8 cellular contexts compared by ENCODE assay signal in the genomic region with DNA sequence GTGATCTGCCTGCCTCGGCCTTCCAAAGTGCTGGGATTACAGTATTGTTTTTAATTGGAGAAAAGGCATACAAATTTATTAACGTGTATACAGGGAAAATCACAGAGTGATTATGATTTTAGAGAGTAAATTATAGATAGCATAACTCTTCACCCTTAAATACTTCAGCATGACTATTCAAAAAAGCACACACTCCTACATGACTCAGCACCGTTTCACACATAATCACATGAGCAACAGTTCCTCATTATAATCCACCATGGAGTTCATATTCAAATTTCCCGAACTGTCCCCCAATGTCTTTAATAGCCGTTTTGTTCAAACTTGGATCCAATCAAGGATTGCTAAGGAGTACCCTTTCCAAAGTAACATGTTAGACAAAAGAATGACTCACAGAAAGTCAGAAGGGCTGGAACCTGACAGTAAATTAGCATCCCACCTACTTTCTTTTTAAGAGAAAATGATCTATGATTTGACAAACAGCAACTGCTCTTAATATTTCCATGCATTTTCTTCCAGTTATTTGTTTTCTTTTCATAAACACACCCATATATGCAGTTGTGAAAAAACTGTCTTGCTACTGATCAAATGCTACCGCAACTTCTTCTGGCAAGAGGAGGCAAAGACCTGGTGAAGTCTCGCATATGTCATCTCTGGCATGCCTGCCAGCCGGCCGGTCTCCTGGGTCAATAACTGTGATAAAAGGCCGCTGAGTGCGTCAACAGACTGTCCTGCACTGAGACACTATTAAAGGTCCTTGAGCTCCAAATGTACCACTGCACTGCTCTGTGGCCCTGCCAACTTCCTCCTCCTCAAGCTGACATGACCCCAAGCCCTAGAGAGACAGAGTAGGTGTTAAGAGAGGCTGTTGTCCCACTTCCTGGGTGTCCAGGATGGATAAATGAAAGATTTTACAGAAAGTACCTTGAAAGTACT. TPM values are rescaled to one million over a fixed set of nuclear protein-coding genes. Genes with fewer than 3 reads are reported as not detected.
DNase-seq lines count a peak whose midpoint lies in the region; ATAC-seq, FAIRE-seq and TF ChIP-seq lines count a peak whose summit lies in the region.

No MANE protein-coding gene starts in this region.

- H3K4me3 ChIP-seq in NB4 (ENCODE audit: low read depth, low read length), result no peak overlapping the region
- H3K4me3 ChIP-seq in astrocyte of the cerebellum (ENCODE audit: low read depth, low read length), result no peak overlapping the region
- H3K4me3 ChIP-seq in transverse colon, result no peak overlapping the region

- H3K27ac Mint-ChIP-seq in stimulated activated naive CD8-positive, alpha-beta T cell treated with anti-CD3 and anti-CD28 coated beads, Interleukin-15, amount 100 ng/mL, for 72 hours, result no peak overlapping the region

- no peak for TF ChIP-seq POLR2A in NB4 (IDR thresholded peaks at IDR 0.05; ENCODE audit: extremely low read depth, insufficient read length)
- no peak for TF ChIP-seq POLR2A in transverse colon (IDR thresholded peaks at IDR 0.05)

- no peaks in the 10 kb centered on the region for H3K9me3 ChIP-seq in transverse colon

- H3K27me3 ChIP-seq in transverse colon, result no peaks in the 10 kb centered on the region

- H3K27me3 Mint-ChIP-seq in stimulated activated naive CD8-positive, alpha-beta T cell treated with anti-CD3 and anti-CD28 coated beads, Interleukin-15, amount 100 ng/mL, for 72 hours, result no peaks in the 10 kb centered on the region

- 47 to 49% methylated on average over 5 to 11 of the region's 11 CpGs for WGBS in transverse colon (ENCODE audit: low coverage in 1 of 2), 2 donors

- intact Hi-C loops in transverse colon (cut with DNase I; ENCODE audit: low total_unique reads), result no loop called here

- H3K4me1 ChIP-seq in transverse colon, result peaks cover 16 to 77% (median 55%) of the 10 kb centered on the region in 4 donors

- in situ Hi-C loops in astrocyte of the cerebellum (cut with HindIII; ENCODE audit: low sequenced_read_pairs), result no loop called here
- in situ Hi-C loops in transverse colon (cut with MboI; ENCODE audit: low pct_ligation_motif_present in 1 of 4, low pct_unique_long_range_greater_than_20kb in 1 of 4, low sequenced_read_pairs in 3 of 4), result no loop called here

- no peak for FAIRE-seq in GM19239 (lab: Jason Lieb, UNC)

- no peaks in the 10 kb centered on the region for H3K9me3 Mint-ChIP-seq in stimulated activated naive CD8-positive, alpha-beta T cell treated with anti-CD3 and anti-CD28 coated beads, Interleukin-15, amount 100 ng/mL, for 72 hours

- no peak for TF ChIP-seq CTCF in NB4 (IDR thresholded peaks at IDR 0.05; ENCODE audit: low read depth, low read length)
- no peak for TF ChIP-seq CTCF in astrocyte of the cerebellum (IDR thresholded peaks at IDR 0.05; ENCODE audit: low read depth, low read length, missing control alignments)
- no peak for TF ChIP-seq CTCF in transverse colon (IDR thresholded peaks at IDR 0.05)

- TF ChIP-seq EP300 in transverse colon (IDR thresholded peaks at IDR 0.05; ENCODE audit: low read depth), result no peak

- no peak for ATAC-seq in HG02763 (IDR thresholded peaks at IDR 0.05; ENCODE audit: unreplicated experiment)
- ATAC-seq in stimulated activated naive CD8-positive, alpha-beta T cell treated with anti-CD3 and anti-CD28 coated beads, Interleukin-15, amount 100 ng/mL, for 72 hours, result no peak

- DNase-seq in EL, result peak; percentile 74
- peak; percentile 79 for DNase-seq in NB4 (ENCODE audit: low read depth)
- DNase-seq in astrocyte of the cerebellum (ENCODE audit: low read depth), result peak; percentile 71
- DNase-seq in kidney tubule cell (ENCODE audit: low spot score), result peak; percentile 64
- DNase-seq in transverse colon, result peak; percentile 60
- no peak for DNase-seq in GM19239 (ENCODE audit: insufficient read length, low spot score)
- no peak for DNase-seq in stimulated activated naive CD8-positive, alpha-beta T cell treated with anti-CD3 and anti-CD28 coated beads, Interleukin-15, amount 100 ng/mL, for 72 hours

- peak overlapping the region; percentile 57 to 77 (median 65) for H3K27ac ChIP-seq in transverse colon

- no peaks in the 10 kb centered on the region for H3K36me3 ChIP-seq in transverse colon

- peak overlapping the region in 1 of 2 donors; percentile 60 for H3K4me3 Mint-ChIP-seq in stimulated activated naive CD8-positive, alpha-beta T cell treated with anti-CD3 and anti-CD28 coated beads, Interleukin-15, amount 100 ng/mL, for 72 hours

- H3K4me1 Mint-ChIP-seq in stimulated activated naive CD8-positive, alpha-beta T cell treated with anti-CD3 and anti-CD28 coated beads, Interleukin-15, amount 100 ng/mL, for 72 hours, result peaks cover 92% of the 10 kb centered on the region

RNA-seq across cellular contexts. Expression of a gene that starts 31.9 kb away (rescaled TPM):
- 10 to 100 TPM; 49.8 to 86.0 (median 55.1) TPM for total RNA-seq in transverse colon

Comparison
In these comparisons a context has a peak if more than half of its experiments do, and no peak if none do; other contexts are left out.
1. DNase-seq: peak in EL (single experiment), NB4 (single experiment), astrocyte of the cerebellum (single experiment), kidney tubule cell (single experiment) and transverse colon (single experiment); none in GM19239 (single experiment) and stimulated activated naive CD8-positive, alpha-beta T cell treated with anti-CD3 and anti-CD28 coated beads, Interleukin-15, amount 100 ng/mL, for 72 hours (0 of 2).